ENCODE assay signal across 16 cellular contexts in the genomic region with DNA sequence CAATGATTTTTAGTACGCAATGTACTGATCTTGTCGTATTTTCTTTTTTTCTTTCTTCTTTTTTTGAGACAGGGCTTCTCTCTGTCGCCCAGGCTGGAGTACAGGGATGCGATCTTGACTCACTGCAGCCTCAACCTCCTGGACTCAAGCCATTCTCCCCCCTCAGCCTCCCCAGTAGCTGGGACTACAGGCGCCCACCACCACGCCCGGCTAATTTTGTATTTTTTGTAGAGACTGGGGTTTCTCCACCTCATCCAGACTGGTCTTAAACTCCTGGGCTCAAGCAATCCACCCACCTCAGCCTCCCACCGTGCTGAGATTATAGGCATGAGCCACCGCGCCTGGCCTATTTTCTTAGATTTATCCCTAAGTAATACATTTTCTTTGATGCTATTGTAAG. TPM values are rescaled to one million over a fixed set of nuclear protein-coding genes. Genes with fewer than 3 reads are reported as not detected.
DNase-seq lines count a peak whose midpoint lies in the region; ATAC-seq and TF ChIP-seq lines count a peak whose summit lies in the region.
"Had no signal": no experiment of that assay in that cellular context is flagged by ENCODE, and none has a peak within 500 bp of the region (broad histone marks: within the 10 kb centered on the region; RNA-seq: fewer than 3 reads in every experiment).

No MANE protein-coding gene starts in this region.

- H3K4me1 ChIP-seq in suprapubic skin: peaks cover 60% of the 10 kb centered on the region

- peak; percentile 40 for DNase-seq in activated CD8-positive, alpha-beta memory T cell treated with anti-CD3 and anti-CD28 coated beads, Interleukin-2, amount 50 U/mL, for 48 hours
- no peak for DNase-seq in activated CD8-positive, alpha-beta memory T cell treated with anti-CD3 and anti-CD28 coated beads, Interleukin-2, amount 10 ng/mL, durations not matched to agents 7 days and 5 days
- DNase-seq in coronary artery (ENCODE audit: low spot score) (no peak), nephron progenitor cell (no peak), suprapubic skin (ENCODE audit: low spot score in 2 of 2) (no peak), retina (no peak), RKO (ENCODE audit: low spot score) (no peak)
- DNase-seq: 8988T; activated CD4-positive, alpha-beta T cell treated with anti-CD3 and anti-CD28 coated beads, Interleukin-2, amount 10 ng/mL, durations not matched to agents 7 days and 5 days; amniotic stem cell; C1 segment of cervical spinal cord; heart left ventricle; NCI-H526; OCI-M1 had no signal

- no peak overlapping the region for H3K27ac Mint-ChIP-seq in activated CD8-positive, alpha-beta memory T cell treated with anti-CD3 and anti-CD28 coated beads, Interleukin-2, amount 10 ng/mL, durations not matched to agents 7 days and 5 days
- peak overlapping the region; percentile 69 for H3K27ac Mint-ChIP-seq in nephron progenitor cell
- H3K27ac Mint-ChIP-seq in activated T-helper 17 cell treated with anti-CD3 and anti-CD28 coated beads, Interleukin-2, amount 50 U/mL, for 72 hours: no peak overlapping the region
- H3K27ac Mint-ChIP-seq: activated CD4-positive, alpha-beta T cell treated with anti-CD3 and anti-CD28 coated beads, Interleukin-2, amount 10 ng/mL, durations not matched to agents 7 days and 5 days had no signal

- H3K27ac ChIP-seq in coronary artery (peak overlapping the region; percentile 94 to 99), suprapubic skin (peak overlapping the region; percentile 85)

- peaks cover 2% of the 10 kb centered on the region for H3K36me3 Mint-ChIP-seq in activated CD8-positive, alpha-beta memory T cell treated with anti-CD3 and anti-CD28 coated beads, Interleukin-2, amount 10 ng/mL, durations not matched to agents 7 days and 5 days
- H3K36me3 Mint-ChIP-seq in nephron progenitor cell (ENCODE audit: low read depth): peaks cover under 1% of the 10 kb centered on the region
- H3K36me3 Mint-ChIP-seq in activated T-helper 17 cell treated with anti-CD3 and anti-CD28 coated beads, Interleukin-2, amount 50 U/mL, for 72 hours (ENCODE audit: low read depth): no peaks in the 10 kb centered on the region

- peaks cover 8% of the 10 kb centered on the region for H3K9me3 Mint-ChIP-seq in activated CD8-positive, alpha-beta memory T cell treated with anti-CD3 and anti-CD28 coated beads, Interleukin-2, amount 10 ng/mL, durations not matched to agents 7 days and 5 days (ENCODE audit: low read depth)
- H3K9me3 Mint-ChIP-seq in nephron progenitor cell: peaks cover 18% of the 10 kb centered on the region
- H3K9me3 Mint-ChIP-seq in activated T-helper 17 cell treated with anti-CD3 and anti-CD28 coated beads, Interleukin-2, amount 50 U/mL, for 72 hours: no peaks in the 10 kb centered on the region

- TF ChIP-seq CTCF in coronary artery (IDR thresholded peaks at IDR 0.05) (no peak), nephron progenitor cell (IDR thresholded peaks at IDR 0.05) (no peak), suprapubic skin (IDR thresholded peaks at IDR 0.05) (no peak)

- peaks cover 16% of the 10 kb centered on the region for H3K27me3 Mint-ChIP-seq in activated CD8-positive, alpha-beta memory T cell treated with anti-CD3 and anti-CD28 coated beads, Interleukin-2, amount 10 ng/mL, durations not matched to agents 7 days and 5 days
- H3K27me3 Mint-ChIP-seq in nephron progenitor cell (ENCODE audit: low read depth, poor library complexity): peaks cover 4% of the 10 kb centered on the region
- peaks cover 20% of the 10 kb centered on the region for H3K27me3 Mint-ChIP-seq in activated T-helper 17 cell treated with anti-CD3 and anti-CD28 coated beads, Interleukin-2, amount 50 U/mL, for 72 hours

- no peak for ATAC-seq in activated CD8-positive, alpha-beta memory T cell treated with anti-CD3 and anti-CD28 coated beads, Interleukin-2, amount 10 ng/mL, durations not matched to agents 7 days and 5 days
- no peak for ATAC-seq in activated T-helper 17 cell treated with anti-CD3 and anti-CD28 coated beads, Interleukin-2, amount 50 U/mL, for 72 hours (replicated peaks)

- CTCF ChIA-PET in activated CD8-positive, alpha-beta memory T cell treated with anti-CD3 and anti-CD28 coated beads, Interleukin-2, amount 10 ng/mL, durations not matched to agents 7 days and 5 days (lab: Charles Lee): no interaction called here

- TF ChIP-seq POLR2A in suprapubic skin (IDR thresholded peaks at IDR 0.05): no peak

- H3K4me3 Mint-ChIP-seq in activated CD8-positive, alpha-beta memory T cell treated with anti-CD3 and anti-CD28 coated beads, Interleukin-2, amount 10 ng/mL, durations not matched to agents 7 days and 5 days: no peak overlapping the region
- no peak overlapping the region for H3K4me3 Mint-ChIP-seq in nephron progenitor cell
- H3K4me3 Mint-ChIP-seq in activated T-helper 17 cell treated with anti-CD3 and anti-CD28 coated beads, Interleukin-2, amount 50 U/mL, for 72 hours: no peak overlapping the region
- H3K4me3 Mint-ChIP-seq: activated CD4-positive, alpha-beta T cell treated with anti-CD3 and anti-CD28 coated beads, Interleukin-2, amount 10 ng/mL, durations not matched to agents 7 days and 5 days had no signal

- H3K9me3 ChIP-seq in suprapubic skin: no peaks in the 10 kb centered on the region
- H3K9me3 ChIP-seq: heart left ventricle, tibial nerve had no signal

- 76% methylated on average over 10 of the region's 10 CpGs for WGBS in suprapubic skin

- peaks cover 4% of the 10 kb centered on the region for H3K27me3 ChIP-seq in suprapubic skin
- H3K27me3 ChIP-seq: tibial nerve had no signal

- no peak for TF ChIP-seq EP300 in suprapubic skin (IDR thresholded peaks at IDR 0.05)

- peak overlapping the region; percentile 46 for H3K4me3 ChIP-seq in coronary artery
- no peak overlapping the region for H3K4me3 ChIP-seq in suprapubic skin
- H3K4me3 ChIP-seq: tibial nerve had no signal

- H3K4me1 Mint-ChIP-seq in activated CD8-positive, alpha-beta memory T cell treated with anti-CD3 and anti-CD28 coated beads, Interleukin-2, amount 10 ng/mL, durations not matched to agents 7 days and 5 days: peaks cover 14% of the 10 kb centered on the region
- H3K4me1 Mint-ChIP-seq in nephron progenitor cell: peaks cover 50% of the 10 kb centered on the region
- H3K4me1 Mint-ChIP-seq in activated T-helper 17 cell treated with anti-CD3 and anti-CD28 coated beads, Interleukin-2, amount 50 U/mL, for 72 hours: peaks cover 7% of the 10 kb centered on the region

- no peaks in the 10 kb centered on the region for H3K36me3 ChIP-seq in suprapubic skin
- H3K36me3 ChIP-seq: heart left ventricle, tibial nerve had no signal

RNA-seq across cellular contexts. Expression of a gene that starts 43.9 kb away (rescaled TPM):
- total RNA-seq in activated CD8-positive, alpha-beta memory T cell treated with anti-CD3 and anti-CD28 coated beads, Interleukin-2, amount 10 ng/mL, durations not matched to agents 7 days and 5 days: 10 to 100 TPM in 1 of 2 experiments, 1 to 10 TPM in 1; 5.0 to 17.9 TPM
- 100 to 1,000 TPM in 3 of 4 donors, 10 to 100 TPM in 1; 88.9 to 150 (median 126) TPM for total RNA-seq in suprapubic skin
- total RNA-seq in activated T-helper 17 cell treated with anti-CD3 and anti-CD28 coated beads, Interleukin-2, amount 50 U/mL, for 72 hours: 10 to 100 TPM in 1 of 2 donors, 1 to 10 TPM in 1; 3.3 to 10.1 TPM

Comparison
In these comparisons a context has a peak if more than half of its experiments do, and no peak if none do; other contexts are left out.
1. RNA of a gene that starts 43.9 kb away (total RNA-seq): 88.9 to 150 TPM in suprapubic skin; 5.0 to 17.9 TPM in activated CD8-positive, alpha-beta memory T cell treated with anti-CD3 and anti-CD28 coated beads, Interleukin-2, amount 10 ng/mL, durations not matched to agents 7 days and 5 days and 3.3 to 10.1 TPM in activated T-helper 17 cell treated with anti-CD3 and anti-CD28 coated beads, Interleukin-2, amount 50 U/mL, for 72 hours; every median in the first group is over 4 times any median in the second.